ENCODE assay signal across 23 cellular contexts in genomic region chr3:186049001-186049400, GRCh38.
"Had no signal": no experiment of that assay in that cellular context is flagged by ENCODE, and none has a peak within 500 bp of the region (broad histone marks: within the 10 kb centered on the region; RNA-seq: fewer than 3 reads in every experiment).

No MANE protein-coding gene starts in this region.

- H3K27ac ChIP-seq: colonic mucosa, epithelial cell of prostate, esophagus squamous epithelium, gastrocnemius medialis, heart right ventricle, left ventricle myocardium inferior, lower lobe of right lung had no signal

- H3K36me3 ChIP-seq: colonic mucosa had no signal

- H3K4me3 ChIP-seq: colonic mucosa, esophagus squamous epithelium, gastrocnemius medialis, heart right ventricle, left ventricle myocardium inferior, lower lobe of right lung, mucosa of descending colon had no signal

- H3K4me1 ChIP-seq: colonic mucosa, esophagus squamous epithelium, gastrocnemius medialis, heart right ventricle, left ventricle myocardium inferior had no signal

- H3K9me3 ChIP-seq: colonic mucosa, esophagus squamous epithelium, gastrocnemius medialis, heart right ventricle, left ventricle myocardium inferior, lower lobe of right lung, mucosa of descending colon had no signal

- DNase-seq: colonic mucosa; cortex of kidney; effector CD8-positive, alpha-beta T cell; effector memory CD8-positive, alpha-beta T cell; endodermal cell; erythroblast; esophagus squamous epithelium; foreskin fibroblast; foreskin melanocyte; gastrocnemius medialis; glutamatergic neuron; heart right ventricle; hippocampal formation; immature natural killer cell; islet precursor cell; kidney; kidney glomerular epithelial cell; left colon; left ventricle myocardium inferior; lower lobe of right lung; mesenchymal stem cell; mucosa of descending colon had no signal

- H3K27me3 ChIP-seq: colonic mucosa, esophagus squamous epithelium, heart right ventricle had no signal
